8 cellular contexts compared by ENCODE assay signal in genomic region chr20:41340327-41341055, GRCh38. TPM values are rescaled to one million over a fixed set of nuclear protein-coding genes. Genes with fewer than 3 reads are reported as not detected.
DNase-seq lines count a peak whose midpoint lies in the region; ATAC-seq and TF ChIP-seq lines count a peak whose summit lies in the region.

Gene LPIN3 (plus strand): TSS chr20:41340821. CDS start chr20:41345804, 4,983 bp downstream.

- H3K9me3 Mint-ChIP-seq in nephron progenitor cell = no peaks in the 10 kb centered on the region

- no peaks in the 10 kb centered on the region for H3K27me3 ChIP-seq in Panc1 (ENCODE audit: control insufficient read depth, insufficient read depth, low read length)

- intact Hi-C loops in Panc1 (cut with micrococcal nuclease; ENCODE audit: unreplicated experiment) = loop anchor here (2.0 kb wide), 1 partner anchor 206 kb away; no protein-coding TSS in a partner anchor

- no peaks in the 10 kb centered on the region for H3K36me3 ChIP-seq in Panc1 (ENCODE audit: control insufficient read depth, insufficient read depth, low read length)

- peak; percentile 92 for ATAC-seq in Panc1
- no peak for ATAC-seq in HG03039 (IDR thresholded peaks at IDR 0.05; ENCODE audit: unreplicated experiment)

- no TSS peak for BruUV-seq in Panc1 (replicated peaks; lab: Mats Ljungman, UMichigan)

- POLR2A ChIA-PET in Panc1 (lab: Charles Lee) = interaction anchor here (0.6 kb wide), 1 partner anchor 202 kb away, joined by 6 read pairs; no protein-coding TSS in a partner anchor

- H3K27ac ChIP-seq in Panc1 (ENCODE audit: low read length) (peak within 1 kb of the TSS; percentile 82), substantia nigra (ENCODE audit: low read depth, low read length, poor library complexity, severe bottlenecking) (peak within 1 kb of the TSS; percentile 35)

- peak; percentile 72 for DNase-seq in GM04503 (ENCODE audit: low read depth)
- peak; percentile 95 for DNase-seq in HS-5 (ENCODE audit: low read depth)
- DNase-seq in Panc1 (ENCODE audit: low read depth, low spot score) = no peak
- DNase-seq in activated effector memory CD4-positive, alpha-beta T cell treated with Interleukin-2 at 50 U/mL for 16 hours = peak; percentile 25
- DNase-seq in fibroblast of villous mesenchyme (ENCODE audit: low read depth) = peak; percentile 94
- peak; percentile 94 for DNase-seq in nephron progenitor cell
- DNase-seq in substantia nigra (lab: John Stamatoyannopoulos, UW) = peak in 23 of 49 donors; percentile 8 to 48 (median 25)

- CTCF ChIA-PET in Panc1 (lab: Charles Lee) = interaction anchor here (0.6 to 3.5 kb wide), 9 partner anchors 17 to 206 kb away, joined by 3 to 40 read pairs (median 5); no protein-coding TSS in a partner anchor

- TF ChIP-seq CTCF in Panc1 (IDR thresholded peaks at IDR 0.05) = no peak; the same call in none of the 2 replicates
- TF ChIP-seq CTCF in fibroblast of villous mesenchyme (IDR thresholded peaks at IDR 0.05; ENCODE audit: insufficient read depth, low read depth, low read length) = peak; percentile 28
- TF ChIP-seq CTCF in nephron progenitor cell (IDR thresholded peaks at IDR 0.05) = peak; percentile 22

- peak within 1 kb of the TSS; percentile 83 for H3K4me3 Mint-ChIP-seq in nephron progenitor cell

- peaks cover 12% of the 10 kb centered on the region for H3K27me3 Mint-ChIP-seq in nephron progenitor cell (ENCODE audit: low read depth, poor library complexity)

- peaks cover 29% of the 10 kb centered on the region for H3K4me1 Mint-ChIP-seq in nephron progenitor cell

- no peaks in the 10 kb centered on the region for H3K36me3 Mint-ChIP-seq in nephron progenitor cell (ENCODE audit: low read depth)

- H3K4me3 ChIP-seq in Panc1 (ENCODE audit: low read depth in 2 of 2, low read length in 2 of 2) = peak within 1 kb of the TSS; percentile 52 to 86
- H3K4me3 ChIP-seq in fibroblast of villous mesenchyme (ENCODE audit: low read depth, low read length) = peak within 1 kb of the TSS; percentile 65

- in situ Hi-C loops in Panc1 (cut with HindIII; ENCODE audit: low pct_unique_long_range_greater_than_20kb, low sequenced_read_pairs) = no loop called here

- no peaks in the 10 kb centered on the region for H3K9me3 ChIP-seq in Panc1 (ENCODE audit: control insufficient read depth, insufficient read depth, low read depth, low read length)

- peak within 1 kb of the TSS; percentile 58 for H3K27ac Mint-ChIP-seq in nephron progenitor cell

- H3K4me1 ChIP-seq in Panc1 (ENCODE audit: control insufficient read depth, insufficient read depth, low read length) = peaks cover 3% of the 10 kb centered on the region; the same call in 1 of the 2 replicates

RNA-seq across cellular contexts. Expression of gene LPIN3, which starts in this region (rescaled TPM):
- total RNA-seq in Panc1 (2021; ENCODE audit: unreplicated experiment) (21.0 TPM), fibroblast of villous mesenchyme (5.6 and 7.4 TPM in 2 replicates)
- polyA plus RNA-seq in Panc1 (2012; ENCODE audit: insufficient read length) = 30.0 TPM
